Comparison of ENCODE assay signal across 8 cellular contexts in the genomic region with DNA sequence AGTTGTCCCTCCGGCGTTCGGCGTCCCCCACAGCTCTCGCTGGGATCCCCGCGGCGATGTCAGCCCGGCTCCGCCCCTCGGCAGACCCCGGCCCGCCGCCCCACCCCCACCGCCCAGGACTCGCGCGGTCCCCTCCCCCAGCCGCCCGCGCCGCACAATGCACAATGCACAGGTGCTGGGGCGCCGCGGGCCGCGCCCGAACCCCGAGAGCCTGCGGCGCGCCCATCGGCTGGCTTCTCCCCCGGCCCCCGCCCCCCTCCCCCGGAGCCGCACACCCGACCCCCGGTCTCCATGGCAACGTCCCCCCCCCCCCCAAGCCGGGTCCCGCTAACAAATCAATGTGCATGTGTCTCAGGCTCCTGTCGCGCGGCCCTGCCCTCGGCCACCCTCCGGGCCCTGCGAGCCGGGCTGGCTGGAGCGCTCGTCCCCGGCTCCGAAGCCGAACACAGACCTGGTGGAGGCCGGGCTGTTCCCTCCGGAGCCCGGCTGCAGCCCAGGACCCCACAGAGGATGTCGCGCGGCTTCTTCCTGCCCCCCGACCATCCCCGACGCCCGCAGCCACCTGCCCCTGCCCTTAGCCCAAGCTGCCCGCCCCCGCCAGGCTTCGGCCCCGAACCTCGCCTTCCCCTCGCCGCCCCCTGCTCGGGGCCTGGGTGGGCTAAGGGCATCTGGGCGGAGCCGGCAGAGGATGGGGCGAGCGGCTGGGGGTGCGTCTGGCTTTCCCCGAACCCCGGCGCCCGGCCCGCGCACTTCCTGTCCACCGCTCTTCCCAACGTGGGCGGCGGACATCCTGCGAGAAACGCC. TPM values are rescaled to one million over a fixed set of nuclear protein-coding genes. Genes with fewer than 3 reads are reported as not detected.
A peak's percentile ranks its signal among the peaks of the same experiment; 100 is the strongest.
DNase-seq lines count a peak whose midpoint lies in the region; ATAC-seq, FAIRE-seq and TF ChIP-seq lines count a peak whose summit lies in the region.

No MANE protein-coding gene starts in this region.

- ATAC-seq in HG03135 (IDR thresholded peaks at IDR 0.05; ENCODE audit: unreplicated experiment) (peak; percentile 7), T-helper 17 cell (peak; percentile 29), HG02759 (IDR thresholded peaks at IDR 0.05; ENCODE audit: unreplicated experiment) (no peak)

- H3K9me3 ChIP-seq in T-helper 17 cell (ENCODE audit: control insufficient read depth, low read length, poor library complexity, severe bottlenecking) = peaks cover 2% of the 10 kb centered on the region
- no peaks in the 10 kb centered on the region for H3K9me3 ChIP-seq in small intestine (ENCODE audit: control insufficient read depth, low read depth)

- H3K4me1 Mint-ChIP-seq in T-helper 17 cell (peaks cover 27% of the 10 kb centered on the region), glutamatergic neuron (ENCODE audit: low read depth, unreplicated experiment) (peaks cover 22% of the 10 kb centered on the region)

- DNase-seq in DMS53 (lab: John Stamatoyannopoulos, UW) (peak; percentile 77), DMS53 treated with DMSO at 0.1 percent for 48 hours (lab: John Stamatoyannopoulos, UW; ENCODE audit: unreplicated experiment) (no peak), T-helper 17 cell (no peak), glutamatergic neuron (peak; percentile 70), small intestine (no peak), GM13976 (ENCODE audit: low spot score) (no peak)

- H3K4me3 ChIP-seq in small intestine (ENCODE audit: low read depth in 1 of 2, low read length in 2 of 2) = peak overlapping the region; percentile 46 to 64

- H3K4me1 ChIP-seq in small intestine (ENCODE audit: control insufficient read depth in 2 of 2, insufficient read depth in 1 of 2, low read depth in 1 of 2, low read length in 1 of 2) = peaks cover 0 to 11% of the 10 kb centered on the region in 2 donors

- TF ChIP-seq CTCF in glutamatergic neuron (IDR thresholded peaks at IDR 0.05; ENCODE audit: partially characterized antibody, unreplicated experiment) (no peak), GM13976 (IDR thresholded peaks at IDR 0.05; ENCODE audit: borderline replicate concordance, control extremely low read depth, extremely low read depth, insufficient read depth, missing control alignments) (no peak)

- H3K36me3 ChIP-seq in small intestine (ENCODE audit: control insufficient read depth in 2 of 2, insufficient read depth in 2 of 2, low read length in 2 of 2) = no peaks in the 10 kb centered on the region

- H3K27me3 Mint-ChIP-seq in T-helper 17 cell (peaks cover 29% of the 10 kb centered on the region), glutamatergic neuron (ENCODE audit: unreplicated experiment) (peaks cover 37% of the 10 kb centered on the region)

- in situ Hi-C loops in GM13976 (cut with MboI; ENCODE audit: low sequenced_read_pairs, unreplicated experiment) = no loop called here

- peaks cover 20 to 41% of the 10 kb centered on the region in 2 donors for H3K27me3 ChIP-seq in small intestine (ENCODE audit: control insufficient read depth in 2 of 2, insufficient read depth in 2 of 2, low read length in 2 of 2)

- FAIRE-seq in small intestine (lab: Jason Lieb, UNC) = no peak

- H3K36me3 Mint-ChIP-seq in T-helper 17 cell (ENCODE audit: low read depth) (peaks cover 8% of the 10 kb centered on the region), glutamatergic neuron (ENCODE audit: unreplicated experiment) (peaks cover 4% of the 10 kb centered on the region)

- WGBS in small intestine, 3 donors = 1% methylated on average over 47 to 89 of the region's 89 CpGs

- H3K4me3 Mint-ChIP-seq in T-helper 17 cell (peak overlapping the region; percentile 87), glutamatergic neuron (ENCODE audit: unreplicated experiment) (no peak overlapping the region)

- H3K27ac Mint-ChIP-seq in T-helper 17 cell (peak overlapping the region; percentile 71), glutamatergic neuron (ENCODE audit: unreplicated experiment) (no peak overlapping the region)

- H3K27ac ChIP-seq in small intestine (ENCODE audit: low read depth in 1 of 2, low read length in 1 of 2) = peak overlapping the region in 1 of 2 donors; percentile 40

- peaks cover 18% of the 10 kb centered on the region for H3K9me3 Mint-ChIP-seq in glutamatergic neuron (ENCODE audit: unreplicated experiment)

RNA-seq across cellular contexts. Expression of gene CBX8, which starts 0.8 kb away (rescaled TPM):
- total RNA-seq in T-helper 17 cell = 1 to 10 TPM; 2.5 to 3.6 TPM
- 13.8 TPM for total RNA-seq in glutamatergic neuron (ENCODE audit: unreplicated experiment)
- polyA plus RNA-seq in small intestine = 1 to 10 TPM; 2.7 to 6.1 (median 4.5) TPM

RNA-seq across cellular contexts. Expression of gene CBX2, which starts 19.7 kb away (rescaled TPM):
- total RNA-seq in T-helper 17 cell (under 1 TPM in 1 of 2 donors, not detected in 1; 0.18 TPM), glutamatergic neuron (ENCODE audit: unreplicated experiment) (78.8 TPM)
- 1 to 10 TPM in 2 of 3 donors, under 1 TPM in 1; 0.22 to 2.3 (median 1.9) TPM for polyA plus RNA-seq in small intestine

RNA-seq across cellular contexts. Expression of gene CBX4, which starts 41.5 kb away (rescaled TPM):
- total RNA-seq in T-helper 17 cell (100 to 1,000 TPM; 103 to 110 TPM), glutamatergic neuron (ENCODE audit: unreplicated experiment) (19.3 TPM)
- 10 to 100 TPM in 1 of 3 donors, 1 to 10 TPM in 2; 5.4 to 15.2 (median 6.3) TPM for polyA plus RNA-seq in small intestine

Comparison
In these comparisons a context has a peak if more than half of its experiments do, and no peak if none do; other contexts are left out.
1. DNase-seq: peak in DMS53 (single experiment) and glutamatergic neuron (single experiment); none in DMS53 treated with DMSO at 0.1 percent for 48 hours (single experiment), T-helper 17 cell (0 of 3), small intestine (single experiment) and GM13976 (single experiment).
2. RNA of gene CBX2, which starts 19.7 kb away (total RNA-seq): 78.8 TPM in glutamatergic neuron (single experiment); 0.18 TPM in T-helper 17 cell; every median in the first group is over 10 times any median in the second.